ENCODE assay signal across 17 cellular contexts in the genomic region with DNA sequence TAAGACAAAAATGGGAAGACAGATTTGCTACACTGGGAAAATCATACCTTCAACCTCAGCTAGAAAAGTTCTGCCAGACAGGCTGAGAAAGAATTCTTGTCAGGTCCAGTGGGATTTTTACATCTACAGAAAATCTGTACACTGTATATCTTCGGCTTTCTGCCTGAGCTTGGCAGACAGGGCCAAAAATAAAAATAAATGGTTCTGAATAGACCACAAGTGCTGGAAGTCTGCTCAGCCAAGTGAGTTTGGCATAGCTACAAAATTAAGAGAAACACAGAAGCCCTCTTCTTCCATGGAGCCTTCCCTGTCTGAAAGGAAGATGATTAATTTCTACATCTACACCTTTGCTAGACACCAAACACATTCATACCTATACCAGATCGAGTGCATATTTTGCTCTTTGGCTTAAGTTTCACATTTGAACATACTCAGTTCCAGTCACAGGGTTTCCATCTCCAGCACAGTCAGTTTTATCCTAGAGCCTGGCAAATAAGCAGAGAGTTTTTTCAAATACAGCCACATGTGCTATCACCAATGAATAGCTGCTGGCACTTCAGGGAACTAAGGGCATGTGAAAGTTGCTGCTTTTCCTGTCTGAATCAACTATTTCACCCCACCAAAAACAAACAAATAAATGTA.
DNase-seq lines count a peak whose midpoint lies in the region; ATAC-seq, FAIRE-seq and TF ChIP-seq lines count a peak whose summit lies in the region.
"Had no signal": no experiment of that assay in that cellular context is flagged by ENCODE, and none has a peak within 500 bp of the region (broad histone marks: within the 10 kb centered on the region; RNA-seq: fewer than 3 reads in every experiment).

No MANE protein-coding gene starts in this region.

- no peak overlapping the region for H3K4me3 Mint-ChIP-seq in astrocyte (ENCODE audit: unreplicated experiment)

- TF ChIP-seq CTCF in right atrium auricular region (IDR thresholded peaks at IDR 0.05) (no peak), astrocyte (IDR thresholded peaks at IDR 0.05; ENCODE audit: insufficient read depth, low read depth, low read length) (no peak), coronary artery (IDR thresholded peaks at IDR 0.05) (no peak), gastrocnemius medialis (IDR thresholded peaks at IDR 0.05 in 4 of 5, conservative IDR thresholded peaks at IDR 0.05 in 1 of 5) (no peak)

- peaks cover 10% of the 10 kb centered on the region for H3K4me1 Mint-ChIP-seq in astrocyte (ENCODE audit: low read depth, unreplicated experiment)

- H3K4me3 ChIP-seq in right atrium auricular region (no peak overlapping the region), astrocyte (ENCODE audit: insufficient read depth, low read depth, low read length) (no peak overlapping the region), coronary artery (no peak overlapping the region), gastrocnemius medialis (no peak overlapping the region)
- H3K4me3 ChIP-seq: K562 had no signal

- H3K9ac ChIP-seq in astrocyte (ENCODE audit: low read length), result no peak overlapping the region

- DNase-seq in Right ventricle myocardium superior (no peak), right atrium auricular region (ENCODE audit: low spot score) (no peak), astrocyte (ENCODE audit: low read depth) (peak; percentile 44), medulla oblongata (ENCODE audit: extremely low spot score) (peak; percentile 12), coronary artery (ENCODE audit: low spot score) (no peak), AG08396 (ENCODE audit: low spot score) (no peak), gastrocnemius medialis (no peak)
- DNase-seq: Caco-2, DMS153, GOT3, MV-4-11, NCI-H1417 treated with DMSO at 0.1 percent for 48 hours, NCI-H2029, NCI-H2171 had no signal

- H3K36me3 Mint-ChIP-seq in astrocyte (ENCODE audit: low read depth, unreplicated experiment), result no peaks in the 10 kb centered on the region

- H2AFZ ChIP-seq in astrocyte (ENCODE audit: low read depth, low read length), result no peak overlapping the region

- H3K9me3 ChIP-seq in right atrium auricular region (no peaks in the 10 kb centered on the region), astrocyte (ENCODE audit: insufficient read depth, low read depth, low read length) (no peaks in the 10 kb centered on the region), gastrocnemius medialis (no peaks in the 10 kb centered on the region)
- H3K9me3 ChIP-seq: Caco-2 had no signal

- peak; percentile 75 for FAIRE-seq in astrocyte (lab: Jason Lieb, UNC)
- FAIRE-seq: GM12892, K562 had no signal

- no peak overlapping the region for H3K27ac Mint-ChIP-seq in astrocyte (ENCODE audit: unreplicated experiment)

- intact Hi-C loops in Right ventricle myocardium superior (cut with DNase I) (loop anchor here (10.0 kb wide), 1 partner anchor 98 kb away; no protein-coding TSS in a partner anchor), gastrocnemius medialis (cut with DNase I; ENCODE audit: low total_unique reads) (no loop called here)

- H3K4me2 ChIP-seq in astrocyte (ENCODE audit: low read length), result no peak overlapping the region

- H3K4me1 ChIP-seq in right atrium auricular region (peaks cover 0 to 3% of the 10 kb centered on the region in 2 donors), astrocyte (ENCODE audit: insufficient read depth, low read length) (no peaks in the 10 kb centered on the region), gastrocnemius medialis (no peaks in the 10 kb centered on the region)
- H3K4me1 ChIP-seq: Caco-2 had no signal

- no peaks in the 10 kb centered on the region for H4K20me1 ChIP-seq in astrocyte (ENCODE audit: insufficient read depth, low read length)

- no peaks in the 10 kb centered on the region for H3K36me3 ChIP-seq in right atrium auricular region
- no peaks in the 10 kb centered on the region for H3K36me3 ChIP-seq in astrocyte (ENCODE audit: insufficient read depth, low read length)
- no peaks in the 10 kb centered on the region for H3K36me3 ChIP-seq in gastrocnemius medialis

- no peaks in the 10 kb centered on the region for H3K9me3 Mint-ChIP-seq in astrocyte (ENCODE audit: unreplicated experiment)

- no peaks in the 10 kb centered on the region for H3K27me3 Mint-ChIP-seq in astrocyte (ENCODE audit: low read depth, unreplicated experiment)

- ATAC-seq in Right ventricle myocardium superior (ENCODE audit: poor library complexity) (peak; percentile 78), gastrocnemius medialis (no peak)
- ATAC-seq: K562, Panc1 had no signal

- H3K79me2 ChIP-seq in astrocyte (ENCODE audit: insufficient read depth, low read length), result no peaks in the 10 kb centered on the region

- in situ Hi-C loops in gastrocnemius medialis (cut with MboI; ENCODE audit: low sequenced_read_pairs in 4 of 4), result no loop called here

- H3K27me3 ChIP-seq in right atrium auricular region (no peaks in the 10 kb centered on the region), astrocyte (ENCODE audit: insufficient read depth, low read length) (no peaks in the 10 kb centered on the region), gastrocnemius medialis (no peaks in the 10 kb centered on the region)

- no peak overlapping the region for H3K27ac ChIP-seq in right atrium auricular region
- no peak overlapping the region for H3K27ac ChIP-seq in astrocyte (ENCODE audit: low read depth, low read length)
- no peak overlapping the region for H3K27ac ChIP-seq in coronary artery
- H3K27ac ChIP-seq in gastrocnemius medialis, result no peak overlapping the region

- no peak for TF ChIP-seq POLR2A in gastrocnemius medialis (IDR thresholded peaks at IDR 0.05)

Comparison
In these comparisons a context has a peak if more than half of its experiments do, and no peak if none do; other contexts are left out.
1. DNase-seq: peak in astrocyte (single experiment) and medulla oblongata (single experiment); none in Right ventricle myocardium superior (single experiment), right atrium auricular region (single experiment), coronary artery (single experiment), AG08396 (single experiment) and gastrocnemius medialis (0 of 2).